Comparison of ENCODE assay signal across 10 cellular contexts in genomic region chr9:9912459-9912858, GRCh38.
DNase-seq lines count a peak whose midpoint lies in the region; ATAC-seq and TF ChIP-seq lines count a peak whose summit lies in the region.
"Had no signal": no experiment of that assay in that cellular context is flagged by ENCODE, and none has a peak within 500 bp of the region (broad histone marks: within the 10 kb centered on the region; RNA-seq: fewer than 3 reads in every experiment).

No MANE protein-coding gene starts in this region.

- H3K9me2 ChIP-seq in GM23338 (ENCODE audit: insufficient read depth), result no peaks in the 10 kb centered on the region

- no peak overlapping the region for H3K27ac Mint-ChIP-seq in GM23338

- H3K36me3 Mint-ChIP-seq in GM23338 (ENCODE audit: low read depth), result no peaks in the 10 kb centered on the region

- no peaks in the 10 kb centered on the region for H3F3A ChIP-seq in GM23338 (replicated peaks; ENCODE audit: low read depth)

- peaks cover 4% of the 10 kb centered on the region; the same call in 2 of the 3 replicates for H3K4me1 Mint-ChIP-seq in GM23338

- H3K36me3 ChIP-seq in DND-41 (ENCODE audit: insufficient read depth, low read length) (no peaks in the 10 kb centered on the region), GM23338 (ENCODE audit: insufficient read depth) (no peaks in the 10 kb centered on the region)
- H3K36me3 ChIP-seq: cardiac muscle cell had no signal

- H3K4me2 ChIP-seq in DND-41 (ENCODE audit: insufficient read depth, low read length) (no peak overlapping the region), GM23338 (no peak overlapping the region)

- TF ChIP-seq CTCF in DND-41 (IDR thresholded peaks at IDR 0.05; ENCODE audit: borderline replicate concordance, extremely low read depth, low read length, poor library complexity, severe bottlenecking) (peak; percentile 61), GM23338 (conservative IDR thresholded peaks at IDR 0.05; ENCODE audit: low read depth in 2 of 2) (peak; percentile 68 to 71), epithelial cell of proximal tubule (conservative IDR thresholded peaks at IDR 0.05; ENCODE audit: low read depth, low read length) (peak; percentile 40)

- no peak overlapping the region for H3K4me3 ChIP-seq in DND-41 (ENCODE audit: low read depth in 1 of 2, low read length in 2 of 2)
- H3K4me3 ChIP-seq in GM23338, result no peak overlapping the region
- no peak overlapping the region for H3K4me3 ChIP-seq in epithelial cell of proximal tubule (ENCODE audit: low read depth, low read length)
- H3K4me3 ChIP-seq: cardiac muscle cell had no signal

- no peak for ATAC-seq in DND-41 (ENCODE audit: insufficient read depth, low read depth)
- no peak for ATAC-seq in GM23338
- ATAC-seq in HG03439 (IDR thresholded peaks at IDR 0.05; ENCODE audit: unreplicated experiment), result no peak

- H3K4me1 ChIP-seq in DND-41 (ENCODE audit: insufficient read depth, low read length), result no peaks in the 10 kb centered on the region
- no peaks in the 10 kb centered on the region for H3K4me1 ChIP-seq in GM23338 (ENCODE audit: insufficient read depth)

- peaks cover 10% of the 10 kb centered on the region for H3K9me3 ChIP-seq in DND-41 (ENCODE audit: insufficient read depth, low read length, severe bottlenecking)

- H3K79me2 ChIP-seq in DND-41 (ENCODE audit: insufficient read depth, low read length) (no peaks in the 10 kb centered on the region), GM23338 (replicated peaks; ENCODE audit: insufficient read depth) (no peaks in the 10 kb centered on the region)

- no peak overlapping the region for H2AFZ ChIP-seq in DND-41 (ENCODE audit: low read depth, low read length)
- no peak overlapping the region for H2AFZ ChIP-seq in GM23338

- H4K20me1 ChIP-seq in DND-41 (ENCODE audit: insufficient read depth, low read length) (no peaks in the 10 kb centered on the region), GM23338 (replicated peaks; ENCODE audit: insufficient read depth) (no peaks in the 10 kb centered on the region)

- H3K27me3 ChIP-seq in DND-41 (ENCODE audit: insufficient read depth, low read length, poor library complexity) (no peaks in the 10 kb centered on the region), GM23338 (ENCODE audit: insufficient read depth) (no peaks in the 10 kb centered on the region)
- H3K27me3 ChIP-seq: cardiac muscle cell had no signal

- H3K4me3 Mint-ChIP-seq in GM23338, result no peak overlapping the region

- H3K9me3 Mint-ChIP-seq in GM23338, result no peaks in the 10 kb centered on the region; the same call in 2 of the 3 replicates

- H3K9ac ChIP-seq in DND-41 (ENCODE audit: low read depth, low read length), result no peak overlapping the region

- no peak overlapping the region for H3K27ac ChIP-seq in DND-41 (ENCODE audit: low read length)
- H3K27ac ChIP-seq in GM23338 (ENCODE audit: low read depth), result no peak overlapping the region
- H3K27ac ChIP-seq: cardiac muscle cell had no signal

- no peaks in the 10 kb centered on the region for H3K27me3 Mint-ChIP-seq in GM23338 (ENCODE audit: insufficient read depth, low read depth, poor library complexity)

- DNase-seq in DND-41, result no peak
- DNase-seq in GM23338 (ENCODE audit: low spot score), result peak; percentile 33
- DNase-seq in NCI-H446 (lab: John Stamatoyannopoulos, UW), result peak; percentile 37 to 70
- DNase-seq in epithelial cell of proximal tubule (ENCODE audit: low read depth), result no peak
- DNase-seq in superior temporal gyrus (ENCODE audit: extremely low spot score), result no peak
- DNase-seq in ureter (ENCODE audit: low spot score), result no peak
- DNase-seq in 8988T, result no peak
- DNase-seq: NCI-H2029 treated with DMSO at 0.1 percent for 48 hours had no signal

TF ChIP-seq in GM23338, 12 proteins besides CTCF, POLR2A, EP300 and RAD21:
- no peak for TF ChIP-seq REST (IDR thresholded peaks at IDR 0.05; ENCODE audit: unreplicated experiment)
- TF ChIP-seq JUNB (IDR thresholded peaks at IDR 0.05; ENCODE audit: unreplicated experiment), result no peak
- TF ChIP-seq ZNF114 (CRISPR knock-in tag; IDR thresholded peaks at IDR 0.05), result no peak
- TF ChIP-seq POLR2AphosphoS5 (IDR thresholded peaks at IDR 0.05; ENCODE audit: low read depth), result no peak
- TF ChIP-seq EZH2 (IDR thresholded peaks at IDR 0.05; ENCODE audit: low read depth, unreplicated experiment), result no peak

Comparison
In these comparisons a context has a peak if more than half of its experiments do, and no peak if none do; other contexts are left out.
1. DNase-seq: peak in GM23338 (single experiment) and NCI-H446 (2 of 2); none in DND-41 (single experiment), epithelial cell of proximal tubule (single experiment), superior temporal gyrus (single experiment), ureter (single experiment) and 8988T (single experiment).
2. Peak in every context shown above with its lines, with median percentiles within 50 percentile points of each other: CTCF ChIP-seq.